In the genomic region with DNA sequence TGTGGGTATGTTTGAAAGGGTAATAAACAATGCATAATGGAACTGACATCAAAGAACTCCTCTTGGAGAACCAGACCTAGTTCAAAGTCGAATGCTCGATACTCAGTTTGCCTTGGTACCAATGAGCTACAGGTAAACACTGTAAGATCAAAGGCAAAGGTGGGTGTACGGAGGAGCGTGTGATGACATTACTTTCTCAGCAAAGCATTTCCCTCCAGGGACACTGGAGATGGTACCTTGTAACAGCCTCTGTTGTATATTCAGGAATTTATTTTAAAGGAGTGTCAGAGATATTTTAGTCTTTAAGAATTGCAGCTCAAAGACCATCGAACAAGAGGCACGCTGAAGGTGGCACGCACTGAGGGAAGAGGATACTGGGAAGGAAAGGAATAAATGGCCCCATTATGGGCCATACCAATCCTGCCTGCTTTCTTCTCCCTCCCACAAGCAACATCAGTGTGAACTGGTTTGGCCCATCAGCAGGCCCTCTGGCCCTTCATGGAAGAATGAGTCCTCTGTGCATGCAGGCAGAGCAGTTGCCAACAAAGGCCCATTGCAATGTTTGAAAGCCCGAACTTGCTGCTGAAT, we compare ENCODE assay signal across 1 cellular context.
A peak's percentile ranks its signal among the peaks of the same experiment; 100 is the strongest.
TF ChIP-seq lines count a peak whose summit lies in the region.

No MANE protein-coding gene starts in this region.

TF ChIP-seq in HepG2, 621 proteins besides CTCF, POLR2A, EP300 and RAD21 (continued from another document and continues in another):
- TF ChIP-seq, protein P1, sequence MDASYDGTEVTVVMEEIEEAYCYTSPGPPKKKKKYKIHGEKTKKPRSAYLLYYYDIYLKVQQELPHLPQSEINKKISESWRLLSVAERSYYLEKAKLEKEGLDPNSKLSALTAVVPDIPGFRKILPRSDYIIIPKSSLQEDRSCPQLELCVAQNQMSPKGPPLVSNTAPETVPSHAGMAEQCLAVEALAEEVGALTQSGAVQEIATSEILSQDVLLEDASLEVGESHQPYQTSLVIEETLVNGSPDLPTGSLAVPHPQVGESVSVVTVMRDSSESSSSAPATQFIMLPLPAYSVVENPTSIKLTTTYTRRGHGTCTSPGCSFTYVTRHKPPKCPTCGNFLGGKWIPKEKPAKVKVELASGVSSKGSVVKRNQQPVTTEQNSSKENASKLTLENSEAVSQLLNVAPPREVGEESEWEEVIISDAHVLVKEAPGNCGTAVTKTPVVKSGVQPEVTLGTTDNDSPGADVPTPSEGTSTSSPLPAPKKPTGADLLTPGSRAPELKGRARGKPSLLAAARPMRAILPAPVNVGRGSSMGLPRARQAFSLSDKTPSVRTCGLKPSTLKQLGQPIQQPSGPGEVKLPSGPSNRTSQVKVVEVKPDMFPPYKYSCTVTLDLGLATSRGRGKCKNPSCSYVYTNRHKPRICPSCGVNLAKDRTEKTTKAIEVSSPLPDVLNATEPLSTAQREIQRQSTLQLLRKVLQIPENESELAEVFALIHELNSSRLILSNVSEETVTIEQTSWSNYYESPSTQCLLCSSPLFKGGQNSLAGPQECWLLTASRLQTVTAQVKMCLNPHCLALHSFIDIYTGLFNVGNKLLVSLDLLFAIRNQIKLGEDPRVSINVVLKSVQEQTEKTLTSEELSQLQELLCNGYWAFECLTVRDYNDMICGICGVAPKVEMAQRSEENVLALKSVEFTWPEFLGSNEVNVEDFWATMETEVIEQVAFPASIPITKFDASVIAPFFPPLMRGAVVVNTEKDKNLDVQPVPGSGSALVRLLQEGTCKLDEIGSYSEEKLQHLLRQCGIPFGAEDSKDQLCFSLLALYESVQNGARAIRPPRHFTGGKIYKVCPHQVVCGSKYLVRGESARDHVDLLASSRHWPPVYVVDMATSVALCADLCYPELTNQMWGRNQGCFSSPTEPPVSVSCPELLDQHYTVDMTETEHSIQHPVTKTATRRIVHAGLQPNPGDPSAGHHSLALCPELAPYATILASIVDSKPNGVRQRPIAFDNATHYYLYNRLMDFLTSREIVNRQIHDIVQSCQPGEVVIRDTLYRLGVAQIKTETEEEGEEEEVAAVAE (CRISPR knock-in tag; IDR thresholded peaks at IDR 0.05; ENCODE audit: borderline replicate concordance), result peak; percentile 50; the same call in 1 of the 2 replicates
- no peak for TF ChIP-seq GTF3A (CRISPR knock-in tag; conservative IDR thresholded peaks at IDR 0.05)
- TF ChIP-seq JUN (CRISPR knock-in tag; IDR thresholded peaks at IDR 0.05), result peak; percentile 76; the same call in 1 of the 2 replicates
- TF ChIP-seq, protein P2, sequence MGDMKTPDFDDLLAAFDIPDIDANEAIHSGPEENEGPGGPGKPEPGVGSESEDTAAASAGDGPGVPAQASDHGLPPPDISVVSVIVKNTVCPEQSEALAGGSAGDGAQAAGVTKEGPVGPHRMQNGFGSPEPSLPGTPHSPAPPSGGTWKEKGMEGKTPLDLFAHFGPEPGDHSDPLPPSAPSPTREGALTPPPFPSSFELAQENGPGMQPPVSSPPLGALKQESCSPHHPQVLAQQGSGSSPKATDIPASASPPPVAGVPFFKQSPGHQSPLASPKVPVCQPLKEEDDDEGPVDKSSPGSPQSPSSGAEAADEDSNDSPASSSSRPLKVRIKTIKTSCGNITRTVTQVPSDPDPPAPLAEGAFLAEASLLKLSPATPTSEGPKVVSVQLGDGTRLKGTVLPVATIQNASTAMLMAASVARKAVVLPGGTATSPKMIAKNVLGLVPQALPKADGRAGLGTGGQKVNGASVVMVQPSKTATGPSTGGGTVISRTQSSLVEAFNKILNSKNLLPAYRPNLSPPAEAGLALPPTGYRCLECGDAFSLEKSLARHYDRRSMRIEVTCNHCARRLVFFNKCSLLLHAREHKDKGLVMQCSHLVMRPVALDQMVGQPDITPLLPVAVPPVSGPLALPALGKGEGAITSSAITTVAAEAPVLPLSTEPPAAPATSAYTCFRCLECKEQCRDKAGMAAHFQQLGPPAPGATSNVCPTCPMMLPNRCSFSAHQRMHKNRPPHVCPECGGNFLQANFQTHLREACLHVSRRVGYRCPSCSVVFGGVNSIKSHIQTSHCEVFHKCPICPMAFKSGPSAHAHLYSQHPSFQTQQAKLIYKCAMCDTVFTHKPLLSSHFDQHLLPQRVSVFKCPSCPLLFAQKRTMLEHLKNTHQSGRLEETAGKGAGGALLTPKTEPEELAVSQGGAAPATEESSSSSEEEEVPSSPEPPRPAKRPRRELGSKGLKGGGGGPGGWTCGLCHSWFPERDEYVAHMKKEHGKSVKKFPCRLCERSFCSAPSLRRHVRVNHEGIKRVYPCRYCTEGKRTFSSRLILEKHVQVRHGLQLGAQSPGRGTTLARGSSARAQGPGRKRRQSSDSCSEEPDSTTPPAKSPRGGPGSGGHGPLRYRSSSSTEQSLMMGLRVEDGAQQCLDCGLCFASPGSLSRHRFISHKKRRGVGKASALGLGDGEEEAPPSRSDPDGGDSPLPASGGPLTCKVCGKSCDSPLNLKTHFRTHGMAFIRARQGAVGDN (CRISPR knock-in tag; IDR thresholded peaks at IDR 0.05), result peak; percentile 28; the same call in 1 of the 2 replicates
- peak; percentile 78 for TF ChIP-seq SIX4 (CRISPR knock-in tag; IDR thresholded peaks at IDR 0.05)
- TF ChIP-seq FOXA3 (CRISPR knock-in tag; IDR thresholded peaks at IDR 0.05), result peak; percentile 97
- no peak for TF ChIP-seq SRY (CRISPR knock-in tag; IDR thresholded peaks at IDR 0.05)
- peak; percentile 51 for TF ChIP-seq ZNF331 (CRISPR knock-in tag; IDR thresholded peaks at IDR 0.05)
- TF ChIP-seq, protein P3, sequence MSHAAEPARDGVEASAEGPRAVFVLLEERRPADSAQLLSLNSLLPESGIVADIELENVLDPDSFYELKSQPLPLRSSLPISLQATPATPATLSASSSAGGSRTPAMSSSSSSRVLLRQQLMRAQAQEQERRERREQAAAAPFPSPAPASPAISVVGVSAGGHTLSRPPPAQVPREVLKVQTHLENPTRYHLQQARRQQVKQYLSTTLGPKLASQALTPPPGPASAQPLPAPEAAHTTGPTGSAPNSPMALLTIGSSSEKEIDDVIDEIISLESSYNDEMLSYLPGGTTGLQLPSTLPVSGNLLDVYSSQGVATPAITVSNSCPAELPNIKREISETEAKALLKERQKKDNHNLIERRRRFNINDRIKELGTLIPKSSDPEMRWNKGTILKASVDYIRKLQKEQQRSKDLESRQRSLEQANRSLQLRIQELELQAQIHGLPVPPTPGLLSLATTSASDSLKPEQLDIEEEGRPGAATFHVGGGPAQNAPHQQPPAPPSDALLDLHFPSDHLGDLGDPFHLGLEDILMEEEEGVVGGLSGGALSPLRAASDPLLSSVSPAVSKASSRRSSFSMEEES (CRISPR knock-in tag; IDR thresholded peaks at IDR 0.05), result peak; percentile 91
- peak; percentile 99 for TF ChIP-seq TCF7 (IDR thresholded peaks at IDR 0.05; ENCODE audit: low read depth)
- peak; percentile 47; the same call in 1 of the 2 replicates for TF ChIP-seq ZNF788 (CRISPR knock-in tag; IDR thresholded peaks at IDR 0.05; ENCODE audit: borderline replicate concordance)
- no peak for TF ChIP-seq ZNF383 (CRISPR knock-in tag; IDR thresholded peaks at IDR 0.05; ENCODE audit: borderline replicate concordance)
- peak; percentile 75; the same call in 1 of the 2 replicates for TF ChIP-seq ZNF556 (CRISPR knock-in tag; IDR thresholded peaks at IDR 0.05; ENCODE audit: borderline replicate concordance)
- TF ChIP-seq MIER3 (CRISPR knock-in tag; IDR thresholded peaks at IDR 0.05; ENCODE audit: borderline replicate concordance), result peak; percentile 68; the same call in 1 of the 2 replicates
- 0 out of 2 replicates have a peak, but pooled peaks have one; percentile 76 for TF ChIP-seq ZSCAN29 (CRISPR knock-in tag; conservative IDR thresholded peaks at IDR 0.05)
- TF ChIP-seq, protein P4, sequence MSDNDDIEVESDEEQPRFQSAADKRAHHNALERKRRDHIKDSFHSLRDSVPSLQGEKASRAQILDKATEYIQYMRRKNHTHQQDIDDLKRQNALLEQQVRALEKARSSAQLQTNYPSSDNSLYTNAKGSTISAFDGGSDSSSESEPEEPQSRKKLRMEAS (IDR thresholded peaks at IDR 0.05), result peak; percentile 54
- TF ChIP-seq, protein P5, sequence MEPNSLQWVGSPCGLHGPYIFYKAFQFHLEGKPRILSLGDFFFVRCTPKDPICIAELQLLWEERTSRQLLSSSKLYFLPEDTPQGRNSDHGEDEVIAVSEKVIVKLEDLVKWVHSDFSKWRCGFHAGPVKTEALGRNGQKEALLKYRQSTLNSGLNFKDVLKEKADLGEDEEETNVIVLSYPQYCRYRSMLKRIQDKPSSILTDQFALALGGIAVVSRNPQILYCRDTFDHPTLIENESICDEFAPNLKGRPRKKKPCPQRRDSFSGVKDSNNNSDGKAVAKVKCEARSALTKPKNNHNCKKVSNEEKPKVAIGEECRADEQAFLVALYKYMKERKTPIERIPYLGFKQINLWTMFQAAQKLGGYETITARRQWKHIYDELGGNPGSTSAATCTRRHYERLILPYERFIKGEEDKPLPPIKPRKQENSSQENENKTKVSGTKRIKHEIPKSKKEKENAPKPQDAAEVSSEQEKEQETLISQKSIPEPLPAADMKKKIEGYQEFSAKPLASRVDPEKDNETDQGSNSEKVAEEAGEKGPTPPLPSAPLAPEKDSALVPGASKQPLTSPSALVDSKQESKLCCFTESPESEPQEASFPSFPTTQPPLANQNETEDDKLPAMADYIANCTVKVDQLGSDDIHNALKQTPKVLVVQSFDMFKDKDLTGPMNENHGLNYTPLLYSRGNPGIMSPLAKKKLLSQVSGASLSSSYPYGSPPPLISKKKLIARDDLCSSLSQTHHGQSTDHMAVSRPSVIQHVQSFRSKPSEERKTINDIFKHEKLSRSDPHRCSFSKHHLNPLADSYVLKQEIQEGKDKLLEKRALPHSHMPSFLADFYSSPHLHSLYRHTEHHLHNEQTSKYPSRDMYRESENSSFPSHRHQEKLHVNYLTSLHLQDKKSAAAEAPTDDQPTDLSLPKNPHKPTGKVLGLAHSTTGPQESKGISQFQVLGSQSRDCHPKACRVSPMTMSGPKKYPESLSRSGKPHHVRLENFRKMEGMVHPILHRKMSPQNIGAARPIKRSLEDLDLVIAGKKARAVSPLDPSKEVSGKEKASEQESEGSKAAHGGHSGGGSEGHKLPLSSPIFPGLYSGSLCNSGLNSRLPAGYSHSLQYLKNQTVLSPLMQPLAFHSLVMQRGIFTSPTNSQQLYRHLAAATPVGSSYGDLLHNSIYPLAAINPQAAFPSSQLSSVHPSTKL (CRISPR knock-in tag; IDR thresholded peaks at IDR 0.05), result peak; percentile 99
- TF ChIP-seq, protein P6, sequence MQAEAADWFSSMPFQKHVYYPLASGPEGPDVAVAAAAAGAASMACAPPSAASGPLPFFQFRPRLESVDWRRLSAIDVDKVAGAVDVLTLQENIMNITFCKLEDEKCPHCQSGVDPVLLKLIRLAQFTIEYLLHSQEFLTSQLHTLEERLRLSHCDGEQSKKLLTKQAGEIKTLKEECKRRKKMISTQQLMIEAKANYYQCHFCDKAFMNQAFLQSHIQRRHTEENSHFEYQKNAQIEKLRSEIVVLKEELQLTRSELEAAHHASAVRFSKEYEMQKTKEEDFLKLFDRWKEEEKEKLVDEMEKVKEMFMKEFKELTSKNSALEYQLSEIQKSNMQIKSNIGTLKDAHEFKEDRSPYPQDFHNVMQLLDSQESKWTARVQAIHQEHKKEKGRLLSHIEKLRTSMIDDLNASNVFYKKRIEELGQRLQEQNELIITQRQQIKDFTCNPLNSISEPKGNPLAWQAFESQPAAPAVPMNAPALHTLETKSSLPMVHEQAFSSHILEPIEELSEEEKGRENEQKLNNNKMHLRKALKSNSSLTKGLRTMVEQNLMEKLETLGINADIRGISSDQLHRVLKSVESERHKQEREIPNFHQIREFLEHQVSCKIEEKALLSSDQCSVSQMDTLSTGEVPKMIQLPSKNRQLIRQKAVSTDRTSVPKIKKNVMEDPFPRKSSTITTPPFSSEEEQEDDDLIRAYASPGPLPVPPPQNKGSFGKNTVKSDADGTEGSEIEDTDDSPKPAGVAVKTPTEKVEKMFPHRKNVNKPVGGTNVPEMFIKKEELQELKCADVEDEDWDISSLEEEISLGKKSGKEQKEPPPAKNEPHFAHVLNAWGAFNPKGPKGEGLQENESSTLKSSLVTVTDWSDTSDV (CRISPR knock-in tag; IDR thresholded peaks at IDR 0.05), result no peak
- TF ChIP-seq POGZ (CRISPR knock-in tag; IDR thresholded peaks at IDR 0.05), result peak; percentile 85
- TF ChIP-seq BCL6 (CRISPR knock-in tag; IDR thresholded peaks at IDR 0.05), result peak; percentile 98
- TF ChIP-seq SPEN (CRISPR knock-in tag; IDR thresholded peaks at IDR 0.05; ENCODE audit: low read depth), result peak; percentile 43; the same call in 1 of the 2 replicates
- peak; percentile 76 for TF ChIP-seq HMG20B (CRISPR knock-in tag; conservative IDR thresholded peaks at IDR 0.05)
- TF ChIP-seq, protein P7, sequence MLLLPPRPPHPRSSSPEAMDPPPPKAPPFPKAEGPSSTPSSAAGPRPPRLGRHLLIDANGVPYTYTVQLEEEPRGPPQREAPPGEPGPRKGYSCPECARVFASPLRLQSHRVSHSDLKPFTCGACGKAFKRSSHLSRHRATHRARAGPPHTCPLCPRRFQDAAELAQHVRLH (CRISPR knock-in tag; IDR thresholded peaks at IDR 0.05; ENCODE audit: borderline replicate concordance, low read depth), result 0 out of 2 replicates have a peak, but pooled peaks have one; percentile 54
- 0 out of 2 replicates have a peak, but pooled peaks have one; percentile 22 for TF ChIP-seq ZNF34 (CRISPR knock-in tag; IDR thresholded peaks at IDR 0.05; ENCODE audit: borderline replicate concordance)
- peak; percentile 91 for TF ChIP-seq HOXD1 (CRISPR knock-in tag; IDR thresholded peaks at IDR 0.05)
- TF ChIP-seq, protein P8, sequence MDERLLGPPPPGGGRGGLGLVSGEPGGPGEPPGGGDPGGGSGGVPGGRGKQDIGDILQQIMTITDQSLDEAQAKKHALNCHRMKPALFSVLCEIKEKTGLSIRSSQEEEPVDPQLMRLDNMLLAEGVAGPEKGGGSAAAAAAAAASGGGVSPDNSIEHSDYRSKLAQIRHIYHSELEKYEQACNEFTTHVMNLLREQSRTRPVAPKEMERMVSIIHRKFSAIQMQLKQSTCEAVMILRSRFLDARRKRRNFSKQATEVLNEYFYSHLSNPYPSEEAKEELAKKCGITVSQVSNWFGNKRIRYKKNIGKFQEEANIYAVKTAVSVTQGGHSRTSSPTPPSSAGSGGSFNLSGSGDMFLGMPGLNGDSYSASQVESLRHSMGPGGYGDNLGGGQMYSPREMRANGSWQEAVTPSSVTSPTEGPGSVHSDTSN (CRISPR knock-in tag; IDR thresholded peaks at IDR 0.05), result no peak
- TF ChIP-seq MED13 (CRISPR knock-in tag; IDR thresholded peaks at IDR 0.05), result peak; percentile 65; the same call in 1 of the 2 replicates
- no peak for TF ChIP-seq NR3C1 (CRISPR knock-in tag; IDR thresholded peaks at IDR 0.05)
- no peak for TF ChIP-seq ZNF782 (CRISPR knock-in tag; IDR thresholded peaks at IDR 0.05; ENCODE audit: borderline replicate concordance)
- TF ChIP-seq, protein P9, sequence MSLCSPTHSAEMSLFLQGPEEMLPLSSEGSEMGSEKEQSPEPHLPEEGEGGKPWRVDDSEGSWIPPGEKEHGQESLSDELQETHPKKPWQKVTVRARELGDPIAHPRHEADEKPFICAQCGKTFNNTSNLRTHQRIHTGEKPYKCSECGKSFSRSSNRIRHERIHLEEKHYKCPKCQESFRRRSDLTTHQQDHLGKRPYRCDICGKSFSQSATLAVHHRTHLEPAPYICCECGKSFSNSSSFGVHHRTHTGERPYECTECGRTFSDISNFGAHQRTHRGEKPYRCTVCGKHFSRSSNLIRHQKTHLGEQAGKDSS (CRISPR knock-in tag; IDR thresholded peaks at IDR 0.05; ENCODE audit: borderline replicate concordance, low read depth), result no peak
- peak; percentile 97 for TF ChIP-seq NFIC (IDR thresholded peaks at IDR 0.05; ENCODE audit: low read length)
- TF ChIP-seq, protein P10, sequence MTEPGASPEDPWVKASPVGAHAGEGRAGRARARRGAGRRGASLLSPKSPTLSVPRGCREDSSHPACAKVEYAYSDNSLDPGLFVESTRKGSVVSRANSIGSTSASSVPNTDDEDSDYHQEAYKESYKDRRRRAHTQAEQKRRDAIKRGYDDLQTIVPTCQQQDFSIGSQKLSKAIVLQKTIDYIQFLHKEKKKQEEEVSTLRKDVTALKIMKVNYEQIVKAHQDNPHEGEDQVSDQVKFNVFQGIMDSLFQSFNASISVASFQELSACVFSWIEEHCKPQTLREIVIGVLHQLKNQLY (CRISPR knock-in tag; IDR thresholded peaks at IDR 0.05), result peak; percentile 69; the same call in 1 of the 2 replicates
- TF ChIP-seq TGIF2 (CRISPR knock-in tag; IDR thresholded peaks at IDR 0.05), result peak; percentile 59; the same call in 1 of the 2 replicates
- TF ChIP-seq RFXANK (CRISPR knock-in tag; IDR thresholded peaks at IDR 0.05), result 0 out of 2 replicates have a peak, but pooled peaks have one; percentile 40
